Comparison of ENCODE assay signal across 8 cellular contexts in the genomic region with DNA sequence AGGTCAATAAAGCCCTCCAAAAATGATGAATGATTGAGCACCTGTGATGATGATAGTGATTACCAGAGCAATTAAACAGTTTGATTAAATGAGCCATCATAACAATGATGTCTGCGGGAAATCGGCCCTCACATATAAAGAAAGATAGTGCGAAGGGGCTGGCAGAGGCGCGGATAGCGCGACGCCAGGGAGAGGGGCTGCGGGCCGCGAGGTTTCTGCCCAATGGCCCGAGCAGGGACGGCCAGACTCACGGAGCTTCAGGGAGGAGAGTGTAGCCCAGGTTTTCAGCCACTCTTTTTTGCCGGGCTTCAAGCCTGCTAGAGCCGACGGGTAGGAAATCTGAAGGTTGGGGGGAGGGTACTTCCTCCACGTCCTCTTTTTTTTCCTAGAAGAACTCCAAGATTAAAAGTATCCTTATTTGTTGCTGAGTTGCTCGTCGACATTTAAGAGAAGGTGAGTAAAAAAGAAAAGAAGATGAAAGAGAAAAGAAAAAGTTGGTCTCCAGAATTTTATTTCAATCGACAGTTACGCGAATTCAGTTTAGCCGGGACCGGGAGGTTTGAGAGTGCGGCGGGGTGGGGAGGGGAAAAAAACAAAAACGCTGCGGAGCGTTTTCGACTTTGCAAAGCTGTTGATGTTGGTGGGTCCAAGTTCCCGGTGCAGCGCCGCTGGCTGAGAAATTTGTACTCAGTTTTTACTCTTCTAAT. TPM values are rescaled to one million over a fixed set of nuclear protein-coding genes. Genes with fewer than 3 reads are reported as not detected.
DNase-seq lines count a peak whose midpoint lies in the region; ATAC-seq and TF ChIP-seq lines count a peak whose summit lies in the region.

No MANE protein-coding gene starts in this region.

- peaks cover 17% of the 10 kb centered on the region for H3K4me1 ChIP-seq in neuron (ENCODE audit: insufficient read depth, low read length)

- ATAC-seq in GM18502 (IDR thresholded peaks at IDR 0.05; ENCODE audit: poor library complexity, unreplicated experiment) (no peak), GM19023 (IDR thresholded peaks at IDR 0.05; ENCODE audit: unreplicated experiment) (no peak), GM21526 (IDR thresholded peaks at IDR 0.05; ENCODE audit: low FRiP score, unreplicated experiment) (no peak), GM21360 (IDR thresholded peaks at IDR 0.05; ENCODE audit: unreplicated experiment) (no peak)

- H3K36me3 ChIP-seq in neuron (ENCODE audit: insufficient read depth, low read length), result no peaks in the 10 kb centered on the region

- H2AFZ ChIP-seq in neuron (ENCODE audit: low read depth, low read length), result peak overlapping the region; percentile 96

- H3K9me3 ChIP-seq in neuron (ENCODE audit: low read length), result no peaks in the 10 kb centered on the region

- DNase-seq in Daoy (ENCODE audit: low read depth), result peak; percentile 55
- peak; percentile 40 for DNase-seq in NCI-H1694 treated with DMSO at 0.1 percent for 48 hours (lab: John Stamatoyannopoulos, UW)
- no peak for DNase-seq in dorsolateral prefrontal cortex

- peak overlapping the region; percentile 40 to 87 (median 74) for H3K4me3 ChIP-seq in dorsolateral prefrontal cortex
- peak overlapping the region; percentile 97 for H3K4me3 ChIP-seq in neuron (ENCODE audit: low read length)

- TF ChIP-seq CTCF in dorsolateral prefrontal cortex (IDR thresholded peaks at IDR 0.05 in 54 of 56, conservative IDR thresholded peaks at IDR 0.05 in 2 of 56; ENCODE audit: low read depth in 1 of 56, partially characterized antibody in 56 of 56), result no peak

- peak overlapping the region in 54 of 59 donors; percentile 49 to 99 (median 96) for H3K27ac ChIP-seq in dorsolateral prefrontal cortex

- intact Hi-C loops in dorsolateral prefrontal cortex (cut with DNase I), result loop anchor here (10.0 kb wide), 2 partner anchors 598 to 608 kb away; no protein-coding TSS in a partner anchor

- H3K27me3 ChIP-seq in dorsolateral prefrontal cortex, result peaks cover 0 to 70% (median 35%) of the 10 kb centered on the region in 45 donors
- H3K27me3 ChIP-seq in neuron (ENCODE audit: insufficient read depth, low read length), result no peaks in the 10 kb centered on the region

RNA-seq across cellular contexts. Expression of a gene that starts 2.1 kb away (rescaled TPM):
- 29.3 and 35.3 TPM in 2 replicates for total RNA-seq in Daoy (2014; rRNA removed; shearing (Covaris generic))
- 10 to 100 TPM; 23.7 to 65.2 (median 44.8) TPM for total RNA-seq in dorsolateral prefrontal cortex

Comparison
In these comparisons a context has a peak if more than half of its experiments do, and no peak if none do; other contexts are left out.
1. DNase-seq: peak in Daoy (single experiment) and NCI-H1694 treated with DMSO at 0.1 percent for 48 hours (single experiment); none in dorsolateral prefrontal cortex (0 of 10).